8 cellular contexts compared by ENCODE assay signal in the genomic region with DNA sequence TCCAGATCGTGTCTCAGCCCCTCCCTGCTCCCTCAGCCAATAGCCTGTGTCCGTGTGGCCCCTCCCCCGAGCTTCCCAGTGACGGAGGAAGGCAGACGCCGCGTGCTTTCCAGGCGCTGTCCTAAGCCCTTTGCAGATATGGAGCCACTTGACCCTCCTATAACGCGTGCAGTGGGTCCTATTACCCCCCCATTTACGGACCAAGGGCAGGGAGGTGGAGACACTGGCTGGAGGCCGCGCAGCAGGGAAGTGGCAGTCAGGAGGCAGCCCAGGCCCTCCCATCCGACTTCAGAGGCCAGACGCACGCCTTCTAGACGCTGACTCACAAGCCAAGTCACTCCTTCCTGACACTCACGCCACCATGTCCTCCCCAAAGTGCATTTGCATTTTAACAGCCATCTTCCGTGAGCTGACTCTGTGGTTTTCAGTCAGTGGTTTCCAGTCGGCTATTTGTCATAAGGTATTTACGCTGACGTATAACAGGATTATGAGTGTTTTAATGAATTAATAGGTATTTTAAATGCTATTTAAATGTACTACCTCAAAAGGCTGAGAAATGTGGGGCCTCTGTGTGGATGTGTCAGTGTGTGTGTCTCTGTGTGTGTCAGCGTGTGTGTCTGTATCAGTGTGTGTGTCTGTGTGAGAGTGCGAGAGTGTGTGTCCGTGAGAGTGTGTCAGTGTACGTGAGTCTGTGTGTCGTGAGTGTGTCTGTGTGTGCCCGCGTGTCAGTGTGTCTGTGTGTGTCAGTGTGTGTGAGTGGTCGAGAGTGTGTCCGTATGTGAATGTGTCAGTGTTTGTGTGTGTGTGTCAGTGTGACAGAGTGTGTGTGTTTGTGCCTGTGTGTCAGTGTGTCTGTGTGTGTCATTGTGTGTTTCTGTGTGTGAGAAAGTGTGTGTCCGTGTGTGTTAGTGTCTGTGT.
DNase-seq lines count a peak whose midpoint lies in the region; TF ChIP-seq lines count a peak whose summit lies in the region.

No MANE protein-coding gene starts in this region.

- no peaks in the 10 kb centered on the region for H3K36me3 Mint-ChIP-seq in mesothelial cell of epicardium

- peak overlapping the region; percentile 14 for H3K4me3 Mint-ChIP-seq in mesothelial cell of epicardium

- POLR2A ChIA-PET in HEK293T (lab: Yijun Ruan, JAX): interaction anchor here (0.6 to 2.7 kb wide), 17 partner anchors 11 to 439 kb away, joined by 3 to 33 read pairs (median 4); a partner anchor contains a TSS

- peak; percentile 95 for DNase-seq in HEK293T (ENCODE audit: extremely low spot score)
- DNase-seq in NAMALWA (ENCODE audit: low spot score): peak; percentile 99
- peak; percentile 75 to 90 for DNase-seq in activated CD4-positive, alpha-beta T cell treated with anti-CD3 and anti-CD28 coated beads, Interleukin-2, amount 50 U/mL, for 24 hours (ENCODE audit: low read depth in 1 of 2, low spot score in 1 of 2)
- peak in 3 of 10 donors; percentile 12 to 43 (median 24) for DNase-seq in dorsolateral prefrontal cortex
- no peak for DNase-seq in mesothelial cell of epicardium (ENCODE audit: low spot score in 2 of 2, unreplicated experiment in 2 of 2)
- DNase-seq in stimulated activated CD8-positive, alpha-beta memory T cell treated with anti-CD3 and anti-CD28 coated beads, Interleukin-2, amount 100 ng/mL, for 1 hour (ENCODE audit: low read depth in 2 of 2): peak; percentile 58 to 77
- DNase-seq in NCI-H128 (lab: John Stamatoyannopoulos, UW; ENCODE audit: unreplicated experiment): no peak

- H3K4me1 Mint-ChIP-seq in mesothelial cell of epicardium: peaks cover 36% of the 10 kb centered on the region

- no peaks in the 10 kb centered on the region for H3K27me3 Mint-ChIP-seq in mesothelial cell of epicardium (ENCODE audit: low read depth)

- H3K27me3 ChIP-seq in dorsolateral prefrontal cortex: peaks cover 0 to 9% (median 0%) of the 10 kb centered on the region in 45 donors

- H3K4me3 ChIP-seq in GM12875 (ENCODE audit: low read depth, low read length): peak overlapping the region; percentile 49
- peak overlapping the region in 24 of 59 donors; percentile 1 to 53 (median 25) for H3K4me3 ChIP-seq in dorsolateral prefrontal cortex

- peak overlapping the region in 35 of 59 donors; percentile 11 to 87 (median 55) for H3K27ac ChIP-seq in dorsolateral prefrontal cortex

- peak overlapping the region; percentile 56 for H3K27ac Mint-ChIP-seq in mesothelial cell of epicardium

- no peaks in the 10 kb centered on the region for H3K9me3 Mint-ChIP-seq in mesothelial cell of epicardium

- TF ChIP-seq CTCF in GM12875 (IDR thresholded peaks at IDR 0.05; ENCODE audit: borderline replicate concordance, insufficient read depth, low read depth, low read length) (no peak), dorsolateral prefrontal cortex (IDR thresholded peaks at IDR 0.05 in 54 of 56, conservative IDR thresholded peaks at IDR 0.05 in 2 of 56; ENCODE audit: low read depth in 1 of 56, partially characterized antibody in 56 of 56) (peak in 1 of 56 donors; percentile 5), mesothelial cell of epicardium (IDR thresholded peaks at IDR 0.05; ENCODE audit: unreplicated experiment) (no peak)

- CTCF ChIA-PET in HEK293T (lab: Yijun Ruan, JAX): interaction anchor here (0.8 to 1.3 kb wide), 4 partner anchors 15 to 278 kb away, joined by 3 to 4 read pairs (median 3); a partner anchor contains a TSS

- intact Hi-C loops in dorsolateral prefrontal cortex (cut with DNase I): no loop called here

TF ChIP-seq in HEK293T, 16 proteins besides CTCF, POLR2A, EP300 and RAD21:
- TF ChIP-seq TARDBP (IDR thresholded peaks at IDR 0.05) (peak; percentile 87), NFRKB (IDR thresholded peaks at IDR 0.05) (no peak), SP1 (IDR thresholded peaks at IDR 0.05) (no peak), LEF1 (IDR thresholded peaks at IDR 0.05; ENCODE audit: borderline replicate concordance) (no peak), ELF4 (IDR thresholded peaks at IDR 0.05) (no peak), L3MBTL2 (conservative IDR thresholded peaks at IDR 0.05) (peak; percentile 97), ZNF384 (IDR thresholded peaks at IDR 0.05) (no peak), ARNT (IDR thresholded peaks at IDR 0.05) (peak; percentile 91), CTBP1 (IDR thresholded peaks at IDR 0.05; ENCODE audit: borderline replicate concordance) (peak; percentile 75), FOXM1 (IDR thresholded peaks at IDR 0.05; ENCODE audit: borderline replicate concordance) (no peak), SUZ12 (IDR thresholded peaks at IDR 0.05) (no peak), BHLHE40 (IDR thresholded peaks at IDR 0.05; ENCODE audit: borderline replicate concordance) (no peak), FOXK2 (IDR thresholded peaks at IDR 0.05) (no peak), HDGF (IDR thresholded peaks at IDR 0.05; ENCODE audit: borderline replicate concordance) (no peak), FOXA1 (IDR thresholded peaks at IDR 0.05) (no peak)
- TF ChIP-seq, protein P1, sequence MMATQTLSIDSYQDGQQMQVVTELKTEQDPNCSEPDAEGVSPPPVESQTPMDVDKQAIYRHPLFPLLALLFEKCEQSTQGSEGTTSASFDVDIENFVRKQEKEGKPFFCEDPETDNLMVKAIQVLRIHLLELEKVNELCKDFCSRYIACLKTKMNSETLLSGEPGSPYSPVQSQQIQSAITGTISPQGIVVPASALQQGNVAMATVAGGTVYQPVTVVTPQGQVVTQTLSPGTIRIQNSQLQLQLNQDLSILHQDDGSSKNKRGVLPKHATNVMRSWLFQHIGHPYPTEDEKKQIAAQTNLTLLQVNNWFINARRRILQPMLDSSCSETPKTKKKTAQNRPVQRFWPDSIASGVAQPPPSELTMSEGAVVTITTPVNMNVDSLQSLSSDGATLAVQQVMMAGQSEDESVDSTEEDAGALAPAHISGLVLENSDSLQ (IDR thresholded peaks at IDR 0.05): peak; percentile 72

Comparison
In these comparisons a context has a peak if more than half of its experiments do, and no peak if none do; other contexts are left out.
1. DNase-seq: peak in HEK293T (single experiment), NAMALWA (single experiment), activated CD4-positive, alpha-beta T cell treated with anti-CD3 and anti-CD28 coated beads, Interleukin-2, amount 50 U/mL, for 24 hours (2 of 2) and stimulated activated CD8-positive, alpha-beta memory T cell treated with anti-CD3 and anti-CD28 coated beads, Interleukin-2, amount 100 ng/mL, for 1 hour (2 of 2); none in mesothelial cell of epicardium (0 of 2) and NCI-H128 (single experiment).